In the genomic region with DNA sequence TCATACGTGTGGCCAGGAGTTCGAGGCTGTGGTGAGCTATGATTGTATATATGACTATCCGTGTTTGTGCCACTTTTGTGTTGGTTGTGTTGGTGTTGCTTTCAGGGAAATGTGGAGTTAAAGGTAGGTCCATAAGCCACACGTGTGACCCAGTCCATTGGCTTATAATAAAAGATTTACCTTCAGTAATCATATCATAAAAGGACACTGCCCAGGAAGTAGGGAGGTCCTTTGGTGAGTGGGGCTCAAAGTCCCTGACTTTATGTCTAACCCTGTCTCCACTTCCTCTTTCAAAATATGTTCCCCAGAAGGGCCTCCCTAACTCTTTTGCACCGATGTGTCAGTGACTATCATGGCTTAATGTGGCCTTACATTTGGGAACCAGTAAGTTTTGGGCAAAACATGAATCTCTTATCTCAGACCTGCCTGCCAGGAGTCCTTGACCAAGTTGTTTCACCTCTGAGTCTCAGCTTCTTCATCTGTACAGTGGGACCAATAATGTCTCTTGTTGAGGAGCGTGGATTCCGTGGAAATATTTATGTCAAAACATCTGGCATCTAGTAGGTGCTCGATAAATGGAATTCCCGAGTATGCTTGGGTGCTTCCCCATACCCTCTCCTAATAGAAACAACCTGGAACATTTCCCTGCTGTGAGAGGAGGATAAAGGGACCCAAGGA, we compare ENCODE assay signal across 1 cellular context.
TF ChIP-seq lines count a peak whose summit lies in the region.

No MANE protein-coding gene starts in this region.

TF ChIP-seq in SK-N-SH, 30 proteins besides CTCF, POLR2A, EP300 and RAD21 (continued from another document):
- TF ChIP-seq RXRA (IDR thresholded peaks at IDR 0.05; ENCODE audit: borderline replicate concordance, low read depth) (no peak), YY1 (IDR thresholded peaks at IDR 0.05; ENCODE audit: low read depth) (no peak), POLR2AphosphoS5 (IDR thresholded peaks at IDR 0.05; ENCODE audit: low read depth, low read length) (no peak), TCF12 (IDR thresholded peaks at IDR 0.05) (no peak), GABPA (IDR thresholded peaks at IDR 0.05; ENCODE audit: low read depth) (no peak), RCOR1 (IDR thresholded peaks at IDR 0.05; ENCODE audit: low read length) (no peak)
- TF ChIP-seq, protein P1, sequence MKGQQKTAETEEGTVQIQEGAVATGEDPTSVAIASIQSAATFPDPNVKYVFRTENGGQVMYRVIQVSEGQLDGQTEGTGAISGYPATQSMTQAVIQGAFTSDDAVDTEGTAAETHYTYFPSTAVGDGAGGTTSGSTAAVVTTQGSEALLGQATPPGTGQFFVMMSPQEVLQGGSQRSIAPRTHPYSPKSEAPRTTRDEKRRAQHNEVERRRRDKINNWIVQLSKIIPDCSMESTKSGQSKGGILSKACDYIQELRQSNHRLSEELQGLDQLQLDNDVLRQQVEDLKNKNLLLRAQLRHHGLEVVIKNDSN (IDR thresholded peaks at IDR 0.05; ENCODE audit: borderline replicate concordance, low read depth) = no peak
- TF ChIP-seq, protein P2, sequence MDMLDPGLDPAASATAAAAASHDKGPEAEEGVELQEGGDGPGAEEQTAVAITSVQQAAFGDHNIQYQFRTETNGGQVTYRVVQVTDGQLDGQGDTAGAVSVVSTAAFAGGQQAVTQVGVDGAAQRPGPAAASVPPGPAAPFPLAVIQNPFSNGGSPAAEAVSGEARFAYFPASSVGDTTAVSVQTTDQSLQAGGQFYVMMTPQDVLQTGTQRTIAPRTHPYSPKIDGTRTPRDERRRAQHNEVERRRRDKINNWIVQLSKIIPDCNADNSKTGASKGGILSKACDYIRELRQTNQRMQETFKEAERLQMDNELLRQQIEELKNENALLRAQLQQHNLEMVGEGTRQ (IDR thresholded peaks at IDR 0.05; ENCODE audit: borderline replicate concordance, low read depth, low read length) = no peak
